Comparison of ENCODE assay signal across 8 cellular contexts in genomic region chr1:214123061-214123784, GRCh38.
DNase-seq lines count a peak whose midpoint lies in the region; ATAC-seq and TF ChIP-seq lines count a peak whose summit lies in the region.

No MANE protein-coding gene starts in this region.

- H3K4me3 ChIP-seq in epithelial cell of proximal tubule (ENCODE audit: low read depth, low read length), result no peak overlapping the region

- peak; percentile 76 for TF ChIP-seq CTCF in epithelial cell of proximal tubule (conservative IDR thresholded peaks at IDR 0.05; ENCODE audit: low read depth, low read length)

- ATAC-seq in SK-N-SH treated with all-trans-retinoic acid at 6 μM for 48 hours, result peak; percentile 97

- DNase-seq in DMS79 treated with DMSO at 0.1 percent for 48 hours (lab: John Stamatoyannopoulos, UW) (peak; percentile 9), DMS79 (lab: John Stamatoyannopoulos, UW) (no peak), HCEC 1CT (peak; percentile 60), NCI-H128 (lab: John Stamatoyannopoulos, UW; ENCODE audit: unreplicated experiment) (peak; percentile 69), epithelial cell of proximal tubule (ENCODE audit: low read depth) (peak; percentile 12), middle frontal gyrus (ENCODE audit: extremely low spot score, low spot score) (peak; percentile 49), GF-D8 (lab: John Stamatoyannopoulos, UW) (no peak)

TF ChIP-seq in SK-N-SH treated with all-trans-retinoic acid at 6 μM for 48 hours, 23 proteins besides CTCF, POLR2A, EP300 and RAD21:
- no peak for TF ChIP-seq ARNTL (CRISPR knock-in tag; IDR thresholded peaks at IDR 0.05; ENCODE audit: borderline replicate concordance, low read depth)
- TF ChIP-seq ZNF70 (CRISPR knock-in tag; IDR thresholded peaks at IDR 0.05), result peak; percentile 57; the same call in 1 of the 2 replicates

Comparison
In these comparisons a context has a peak if more than half of its experiments do, and no peak if none do; other contexts are left out.
1. DNase-seq: peak in DMS79 treated with DMSO at 0.1 percent for 48 hours (single experiment), HCEC 1CT (single experiment), NCI-H128 (single experiment), epithelial cell of proximal tubule (single experiment) and middle frontal gyrus (single experiment); none in DMS79 (single experiment) and GF-D8 (single experiment).